8 cellular contexts compared by ENCODE assay signal in the genomic region with DNA sequence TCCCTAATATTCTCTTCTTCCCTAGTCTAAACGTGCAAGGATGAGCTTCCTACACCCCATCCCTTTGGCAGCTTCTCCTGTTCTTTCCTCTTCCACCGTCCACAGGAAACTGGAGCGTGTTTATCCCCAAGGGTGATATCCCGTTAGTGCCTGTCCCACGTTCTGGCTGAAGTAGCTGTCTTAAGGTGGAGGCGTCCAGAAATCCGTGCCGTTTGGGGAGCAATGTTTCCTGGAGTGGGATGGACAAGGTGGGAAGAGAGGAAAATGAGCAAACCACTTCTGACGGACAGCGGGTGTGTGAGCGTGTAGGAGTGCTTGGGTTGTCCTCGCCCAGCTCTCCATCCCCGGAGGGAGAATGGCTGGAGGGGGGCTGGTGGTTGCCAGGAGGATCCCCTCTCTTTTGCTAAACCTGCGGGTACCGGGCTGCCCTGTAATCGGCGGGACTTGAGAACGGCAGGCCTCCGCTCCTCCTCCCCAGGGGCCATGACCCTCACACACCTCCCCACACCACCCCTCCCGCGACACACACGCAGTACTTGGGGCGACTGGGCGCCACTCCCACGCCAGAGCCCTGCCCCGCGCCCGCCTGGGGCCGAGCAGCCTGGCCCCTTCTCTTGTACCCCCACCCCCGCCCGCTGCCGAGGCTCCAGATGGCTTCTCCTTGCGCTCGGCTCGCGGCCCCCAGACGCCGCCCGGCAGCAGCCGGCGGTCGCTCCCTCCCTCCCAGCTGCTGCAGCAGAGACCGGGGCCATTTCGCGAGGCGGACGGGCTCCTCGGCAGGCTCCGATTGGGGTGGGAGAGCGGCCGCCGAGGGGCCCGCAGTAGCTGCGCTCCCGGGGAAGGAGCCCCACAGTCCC. TPM values are rescaled to one million over a fixed set of nuclear protein-coding genes. Genes with fewer than 3 reads are reported as not detected.
DNase-seq lines count a peak whose midpoint lies in the region; ATAC-seq and TF ChIP-seq lines count a peak whose summit lies in the region.

No MANE protein-coding gene starts in this region.

- H3K4me3 Mint-ChIP-seq in natural killer cell treated with Interleukin-12 subunit alpha and Interleukin-12 subunit beta and Interleukin-15 and Interleukin-18, amount 100 ng/mL, for 72 hours = peak overlapping the region; percentile 95

- peaks cover 52 to 69% of the 10 kb centered on the region in 2 donors for H3K4me1 Mint-ChIP-seq in natural killer cell treated with Interleukin-12 subunit alpha and Interleukin-12 subunit beta and Interleukin-15 and Interleukin-18, amount 100 ng/mL, for 72 hours (ENCODE audit: low read depth in 2 of 2)

- no peak overlapping the region; the same call in 1 of the 2 replicates for H3K27ac ChIP-seq in VCaP

- DNase-seq in activated CD4-positive, alpha-beta T cell treated with anti-CD3 and anti-CD28 coated beads for 4 hours = peak; percentile 46 to 47
- DNase-seq in activated CD4-positive, alpha-beta T cell treated with anti-CD3 and anti-CD28 coated beads for 48 hours = no peak
- no peak for DNase-seq in epithelial cell of proximal tubule (ENCODE audit: low read depth)
- DNase-seq in natural killer cell treated with Interleukin-12 subunit alpha and Interleukin-12 subunit beta and Interleukin-15 and Interleukin-18, amount 100 ng/mL, for 72 hours (ENCODE audit: low spot score) = peak; percentile 68
- DNase-seq in NCI-H2029 (lab: John Stamatoyannopoulos, UW) = no peak
- DNase-seq in inferior parietal cortex (ENCODE audit: extremely low spot score) = no peak

- H3K27me3 Mint-ChIP-seq in natural killer cell treated with Interleukin-12 subunit alpha and Interleukin-12 subunit beta and Interleukin-15 and Interleukin-18, amount 100 ng/mL, for 72 hours = peaks cover 6 to 25% of the 10 kb centered on the region in 2 donors

- H3K27ac Mint-ChIP-seq in natural killer cell treated with Interleukin-12 subunit alpha and Interleukin-12 subunit beta and Interleukin-15 and Interleukin-18, amount 100 ng/mL, for 72 hours = peak overlapping the region; percentile 82 to 95

- TF ChIP-seq CTCF in VCaP (conservative IDR thresholded peaks at IDR 0.05) (0 out of 2 replicates have a peak, but pooled peaks have one; percentile 26), epithelial cell of proximal tubule (conservative IDR thresholded peaks at IDR 0.05; ENCODE audit: low read depth, low read length) (no peak)

- peak; percentile 54 for ATAC-seq in HG03175 (IDR thresholded peaks at IDR 0.05; ENCODE audit: unreplicated experiment)
- ATAC-seq in natural killer cell treated with Interleukin-12 subunit alpha and Interleukin-12 subunit beta and Interleukin-15 and Interleukin-18, amount 100 ng/mL, for 72 hours = peak; percentile 62 to 66

- peak overlapping the region; percentile 72 for H3K4me3 ChIP-seq in epithelial cell of proximal tubule (ENCODE audit: low read depth, low read length)

- H3K9me3 Mint-ChIP-seq in natural killer cell treated with Interleukin-12 subunit alpha and Interleukin-12 subunit beta and Interleukin-15 and Interleukin-18, amount 100 ng/mL, for 72 hours = peaks cover 10% of the 10 kb centered on the region

- peaks cover 36% of the 10 kb centered on the region for H3K36me3 Mint-ChIP-seq in natural killer cell treated with Interleukin-12 subunit alpha and Interleukin-12 subunit beta and Interleukin-15 and Interleukin-18, amount 100 ng/mL, for 72 hours

RNA-seq across cellular contexts. Expression of a gene that starts 13.9 kb away (rescaled TPM):
- 0.51 and 3.7 TPM in 2 replicates for total RNA-seq in epithelial cell of proximal tubule
- total RNA-seq in natural killer cell treated with Interleukin-12 subunit alpha and Interleukin-12 subunit beta and Interleukin-15 and Interleukin-18, amount 100 ng/mL, for 72 hours = 10 to 100 TPM; 12.3 to 15.5 TPM

Comparison
In these comparisons a context has a peak if more than half of its experiments do, and no peak if none do; other contexts are left out.
1. DNase-seq: peak in activated CD4-positive, alpha-beta T cell treated with anti-CD3 and anti-CD28 coated beads for 4 hours (2 of 2) and natural killer cell treated with Interleukin-12 subunit alpha and Interleukin-12 subunit beta and Interleukin-15 and Interleukin-18, amount 100 ng/mL, for 72 hours (single experiment); none in activated CD4-positive, alpha-beta T cell treated with anti-CD3 and anti-CD28 coated beads for 48 hours (single experiment), epithelial cell of proximal tubule (single experiment), NCI-H2029 (single experiment) and inferior parietal cortex (single experiment).